15 cellular contexts compared by ENCODE assay signal in the genomic region with DNA sequence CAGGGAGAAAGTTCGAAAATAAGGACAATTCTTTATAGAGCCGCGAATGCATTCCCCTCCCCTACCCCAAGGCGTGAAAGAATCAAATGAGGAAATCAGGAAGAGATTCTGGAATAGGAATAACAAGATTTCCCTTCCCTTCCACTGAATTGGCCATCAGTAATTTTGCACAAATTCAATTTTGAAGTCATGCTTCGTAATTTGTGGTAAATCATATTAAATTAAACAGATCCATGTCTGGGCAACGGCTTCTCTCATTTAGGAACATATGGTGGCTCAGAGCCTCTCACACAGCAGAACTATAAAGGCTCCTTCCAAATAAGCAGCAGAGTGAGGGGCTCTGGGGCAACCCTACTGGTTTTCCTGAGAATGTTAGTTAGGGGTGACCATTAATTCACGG.
DNase-seq lines count a peak whose midpoint lies in the region; ATAC-seq and TF ChIP-seq lines count a peak whose summit lies in the region.
"Had no signal": no experiment of that assay in that cellular context is flagged by ENCODE, and none has a peak within 500 bp of the region (broad histone marks: within the 10 kb centered on the region; RNA-seq: fewer than 3 reads in every experiment).

No MANE protein-coding gene starts in this region.

- no peaks in the 10 kb centered on the region for H3K27me3 Mint-ChIP-seq in activated naive CD4-positive, alpha-beta T cell treated with anti-CD3 and anti-CD28 coated beads, Interleukin-2, amount 50 U/mL, for 24 hours
- H3K27me3 Mint-ChIP-seq in activated naive CD4-positive, alpha-beta T cell treated with anti-CD3 and anti-CD28 coated beads, Interleukin-2, amount 10 ng/mL, durations not matched to agents 7 days and 5 days, result no peaks in the 10 kb centered on the region
- H3K27me3 Mint-ChIP-seq: CD4-positive, alpha-beta T cell; IgD-negative memory B cell had no signal

- H3K4me3 ChIP-seq in esophagus squamous epithelium, result no peak overlapping the region
- H3K4me3 ChIP-seq: BLaER1 treated with 17β-estradiol and CSF1 and Interleukin-3, amounts not matched to agents 10 nM and 100 nM; GM23338 had no signal

- no peak for TF ChIP-seq POLR2A in esophagus squamous epithelium (IDR thresholded peaks at IDR 0.05)

- no peaks in the 10 kb centered on the region for H3K27me3 ChIP-seq in esophagus squamous epithelium
- H3K27me3 ChIP-seq: BLaER1 treated with 17β-estradiol and CSF1 and Interleukin-3, amounts not matched to agents 10 nM and 100 nM had no signal

- TF ChIP-seq CTCF in esophagus squamous epithelium (IDR thresholded peaks at IDR 0.05), result no peak

- ATAC-seq in HG03175 (IDR thresholded peaks at IDR 0.05; ENCODE audit: unreplicated experiment), result no peak
- ATAC-seq: GM23338 had no signal

- peak overlapping the region in 3 of 4 donors; percentile 40 to 79 (median 55) for H3K27ac ChIP-seq in esophagus squamous epithelium
- H3K27ac ChIP-seq: BLaER1 treated with 17β-estradiol and CSF1 and Interleukin-3, amounts not matched to agents 10 nM and 100 nM had no signal

- peaks cover 0 to 61% (median 0%) of the 10 kb centered on the region in 3 donors for H3K36me3 ChIP-seq in esophagus squamous epithelium

- peak overlapping the region; percentile 41 for H3K27ac Mint-ChIP-seq in activated naive CD4-positive, alpha-beta T cell treated with anti-CD3 and anti-CD28 coated beads, Interleukin-2, amount 50 U/mL, for 24 hours
- H3K27ac Mint-ChIP-seq in activated naive CD4-positive, alpha-beta T cell treated with anti-CD3 and anti-CD28 coated beads, Interleukin-2, amount 10 ng/mL, durations not matched to agents 7 days and 5 days, result no peak overlapping the region
- H3K27ac Mint-ChIP-seq: CD4-positive, alpha-beta T cell; GM23338 had no signal

- H3K4me3 Mint-ChIP-seq in activated naive CD4-positive, alpha-beta T cell treated with anti-CD3 and anti-CD28 coated beads, Interleukin-2, amount 50 U/mL, for 24 hours, result no peak overlapping the region
- no peak overlapping the region for H3K4me3 Mint-ChIP-seq in activated naive CD4-positive, alpha-beta T cell treated with anti-CD3 and anti-CD28 coated beads, Interleukin-2, amount 10 ng/mL, durations not matched to agents 7 days and 5 days
- H3K4me3 Mint-ChIP-seq: CD4-positive, alpha-beta T cell; GM23338; IgD-negative memory B cell had no signal

- peaks cover 33 to 85% (median 33%) of the 10 kb centered on the region in 3 donors for H3K4me1 ChIP-seq in esophagus squamous epithelium

- H3K9me3 ChIP-seq in esophagus squamous epithelium, result no peaks in the 10 kb centered on the region
- H3K9me3 ChIP-seq: BLaER1 treated with 17β-estradiol and CSF1 and Interleukin-3, amounts not matched to agents 10 nM and 100 nM had no signal

- peaks cover 35% of the 10 kb centered on the region for H3K36me3 Mint-ChIP-seq in activated naive CD4-positive, alpha-beta T cell treated with anti-CD3 and anti-CD28 coated beads, Interleukin-2, amount 50 U/mL, for 24 hours
- peaks cover 64% of the 10 kb centered on the region for H3K36me3 Mint-ChIP-seq in activated naive CD4-positive, alpha-beta T cell treated with anti-CD3 and anti-CD28 coated beads, Interleukin-2, amount 10 ng/mL, durations not matched to agents 7 days and 5 days

- intact Hi-C loops in esophagus squamous epithelium (cut with DNase I), result no loop called here

- DNase-seq in activated naive CD4-positive, alpha-beta T cell treated with anti-CD3 and anti-CD28 coated beads, Interleukin-2, amount 10 ng/mL, durations not matched to agents 7 days and 5 days, result no peak
- DNase-seq in SK-N-DZ (ENCODE audit: low spot score), result peak; percentile 36
- DNase-seq in esophagus squamous epithelium (lab: John Stamatoyannopoulos, UW), result no peak
- DNase-seq in stimulated activated CD4-positive, alpha-beta T cell treated with anti-CD3 and anti-CD28 coated beads, Interleukin-2, amount 100 ng/mL, for 24 hours, result no peak
- DNase-seq in nucleus accumbens (lab: John Stamatoyannopoulos, UW), result no peak
- DNase-seq: ACHN; Calu3; CD4-positive, alpha-beta T cell; DMS 273 treated with DMSO at 0.1 percent for 48 hours; H7 had no signal

- H3K9me3 Mint-ChIP-seq in activated naive CD4-positive, alpha-beta T cell treated with anti-CD3 and anti-CD28 coated beads, Interleukin-2, amount 50 U/mL, for 24 hours, result no peaks in the 10 kb centered on the region
- H3K9me3 Mint-ChIP-seq in activated naive CD4-positive, alpha-beta T cell treated with anti-CD3 and anti-CD28 coated beads, Interleukin-2, amount 10 ng/mL, durations not matched to agents 7 days and 5 days, result no peaks in the 10 kb centered on the region
- H3K9me3 Mint-ChIP-seq: CD4-positive, alpha-beta T cell; IgD-negative memory B cell had no signal

- CTCF ChIA-PET in activated naive CD4-positive, alpha-beta T cell treated with anti-CD3 and anti-CD28 coated beads, Interleukin-2, amount 10 ng/mL, durations not matched to agents 7 days and 5 days (lab: Charles Lee), result no interaction called here

- H3K4me1 Mint-ChIP-seq in activated naive CD4-positive, alpha-beta T cell treated with anti-CD3 and anti-CD28 coated beads, Interleukin-2, amount 50 U/mL, for 24 hours, result peaks cover 40% of the 10 kb centered on the region
- peaks cover 11% of the 10 kb centered on the region for H3K4me1 Mint-ChIP-seq in activated naive CD4-positive, alpha-beta T cell treated with anti-CD3 and anti-CD28 coated beads, Interleukin-2, amount 10 ng/mL, durations not matched to agents 7 days and 5 days
- H3K4me1 Mint-ChIP-seq: IgD-negative memory B cell had no signal

- WGBS in esophagus squamous epithelium, 2 donors, result 92 to 96% methylated on average over 6 to 7 of the region's 7 CpGs
